Comparison of ENCODE assay signal across 11 cellular contexts in genomic region chr14:73748858-73749357, GRCh38. TPM values are rescaled to one million over a fixed set of nuclear protein-coding genes. Genes with fewer than 3 reads are reported as not detected.
DNase-seq lines count a peak whose midpoint lies in the region; ATAC-seq and TF ChIP-seq lines count a peak whose summit lies in the region.
"Had no signal": no experiment of that assay in that cellular context is flagged by ENCODE, and none has a peak within 500 bp of the region (broad histone marks: within the 10 kb centered on the region; RNA-seq: fewer than 3 reads in every experiment).

No MANE protein-coding gene starts in this region.

- H3K27me3 Mint-ChIP-seq in activated T-cell treated with anti-CD3 and anti-CD28 coated beads, Interleukin-2, amount 50 U/mL, for 72 hours (ENCODE audit: low read depth): no peaks in the 10 kb centered on the region
- H3K27me3 Mint-ChIP-seq in activated CD8-positive, alpha-beta T cell treated with anti-CD3 and anti-CD28 coated beads for 36 hours: no peaks in the 10 kb centered on the region

- H3K4me3 ChIP-seq in lower lobe of right lung (no peak overlapping the region), subcutaneous abdominal adipose tissue (ENCODE audit: low read depth in 1 of 5, low read length in 5 of 5) (no peak overlapping the region)
- H3K4me3 ChIP-seq: uterus had no signal

- no peak for ATAC-seq in activated T-cell treated with anti-CD3 and anti-CD28 coated beads, Interleukin-2, amount 50 U/mL, for 72 hours (replicated peaks in 1 of 2)
- no peak for ATAC-seq in activated CD8-positive, alpha-beta T cell treated with anti-CD3 and anti-CD28 coated beads for 36 hours
- ATAC-seq in lower lobe of right lung (no peak), GM21529 (IDR thresholded peaks at IDR 0.05; ENCODE audit: unreplicated experiment) (no peak)

- H3K36me3 ChIP-seq in lower lobe of right lung (no peaks in the 10 kb centered on the region), subcutaneous abdominal adipose tissue (ENCODE audit: control insufficient read depth in 5 of 5, insufficient read depth in 5 of 5, low read length in 5 of 5) (no peaks in the 10 kb centered on the region)
- H3K36me3 ChIP-seq: uterus had no signal

- H3K4me1 ChIP-seq in lower lobe of right lung: peaks cover 98% of the 10 kb centered on the region
- H3K4me1 ChIP-seq in subcutaneous abdominal adipose tissue (ENCODE audit: control insufficient read depth in 5 of 5, insufficient read depth in 5 of 5, low read length in 5 of 5): peaks cover 46 to 95% (median 88%) of the 10 kb centered on the region in 5 donors

- peak overlapping the region in 1 of 5 donors; percentile 9 for H3K9ac ChIP-seq in subcutaneous abdominal adipose tissue (ENCODE audit: low read length in 5 of 5)

- peaks cover 99% of the 10 kb centered on the region for H3K4me1 Mint-ChIP-seq in activated T-cell treated with anti-CD3 and anti-CD28 coated beads, Interleukin-2, amount 50 U/mL, for 72 hours (ENCODE audit: low read depth)
- peaks cover 100% of the 10 kb centered on the region for H3K4me1 Mint-ChIP-seq in activated CD8-positive, alpha-beta T cell treated with anti-CD3 and anti-CD28 coated beads for 36 hours (ENCODE audit: low read depth)

- POLR2A ChIA-PET in activated CD8-positive, alpha-beta T cell treated with anti-CD3 and anti-CD28 coated beads for 36 hours (lab: Charles Lee): interaction anchor here (0.6 to 14.8 kb wide), 5 partner anchors 6 to 137 kb away, joined by 3 to 512 read pairs (median 236); a partner anchor contains a TSS

- H3K9me3 Mint-ChIP-seq in activated T-cell treated with anti-CD3 and anti-CD28 coated beads, Interleukin-2, amount 50 U/mL, for 72 hours: no peaks in the 10 kb centered on the region
- H3K9me3 Mint-ChIP-seq in activated CD8-positive, alpha-beta T cell treated with anti-CD3 and anti-CD28 coated beads for 36 hours: no peaks in the 10 kb centered on the region

- peak overlapping the region; percentile 36 for H3K27ac Mint-ChIP-seq in activated T-cell treated with anti-CD3 and anti-CD28 coated beads, Interleukin-2, amount 50 U/mL, for 72 hours
- H3K27ac Mint-ChIP-seq in activated CD8-positive, alpha-beta T cell treated with anti-CD3 and anti-CD28 coated beads for 36 hours: peak overlapping the region; percentile 77

- H3K9me3 ChIP-seq in lower lobe of right lung (no peaks in the 10 kb centered on the region), subcutaneous abdominal adipose tissue (ENCODE audit: control insufficient read depth in 5 of 5, low read length in 5 of 5) (no peaks in the 10 kb centered on the region)
- H3K9me3 ChIP-seq: uterus had no signal

- intact Hi-C loops in activated CD8-positive, alpha-beta T cell treated with anti-CD3 and anti-CD28 coated beads for 36 hours (cut with micrococcal nuclease): no loop called here
- intact Hi-C loops in lower lobe of right lung (cut with DNase I): no loop called here

- TF ChIP-seq CTCF in activated CD8-positive, alpha-beta T cell treated with anti-CD3 and anti-CD28 coated beads for 36 hours (IDR thresholded peaks at IDR 0.05): no peak
- no peak for TF ChIP-seq CTCF in lower lobe of right lung (IDR thresholded peaks at IDR 0.05)

- peaks cover 0 to 5% of the 10 kb centered on the region in 2 donors for H3K36me3 Mint-ChIP-seq in activated T-cell treated with anti-CD3 and anti-CD28 coated beads, Interleukin-2, amount 50 U/mL, for 72 hours (ENCODE audit: insufficient read depth in 2 of 2)
- peaks cover 26% of the 10 kb centered on the region for H3K36me3 Mint-ChIP-seq in activated CD8-positive, alpha-beta T cell treated with anti-CD3 and anti-CD28 coated beads for 36 hours (ENCODE audit: low read depth)

- CTCF ChIA-PET in activated CD8-positive, alpha-beta T cell treated with anti-CD3 and anti-CD28 coated beads for 36 hours (lab: Charles Lee): interaction anchor here (1.0 to 13.2 kb wide), 5 partner anchors 9 to 28 kb away, joined by 3 to 143 read pairs (median 7); no protein-coding TSS in a partner anchor

- H3K27ac ChIP-seq in lower lobe of right lung (peak overlapping the region; percentile 49), subcutaneous abdominal adipose tissue (ENCODE audit: low read depth, low read length) (peak overlapping the region; percentile 13)

- H3K4me3 Mint-ChIP-seq in activated T-cell treated with anti-CD3 and anti-CD28 coated beads, Interleukin-2, amount 50 U/mL, for 72 hours: peak overlapping the region; percentile 11 to 65
- H3K4me3 Mint-ChIP-seq in activated CD8-positive, alpha-beta T cell treated with anti-CD3 and anti-CD28 coated beads for 36 hours: no peak overlapping the region

- H3K27me3 ChIP-seq in lower lobe of right lung (ENCODE audit: low read depth): no peaks in the 10 kb centered on the region
- H3K27me3 ChIP-seq in subcutaneous abdominal adipose tissue (ENCODE audit: control insufficient read depth in 5 of 5, insufficient read depth in 4 of 5, low read length in 5 of 5): no peaks in the 10 kb centered on the region
- H3K27me3 ChIP-seq: uterus had no signal

- no peak for DNase-seq in activated T-cell treated with anti-CD3 and anti-CD28 coated beads, Interleukin-2, amount 50 U/mL, for 72 hours
- DNase-seq in activated T-cell treated with anti-CD3 and anti-CD28 coated beads for 4 hours: no peak
- DNase-seq in activated CD8-positive, alpha-beta T cell treated with anti-CD3 and anti-CD28 coated beads for 36 hours: no peak
- DNase-seq in lower lobe of right lung: no peak
- DNase-seq in medulla oblongata (ENCODE audit: extremely low spot score): no peak
- no peak for DNase-seq in NCI-H1048 (lab: John Stamatoyannopoulos, UW)
- DNase-seq: NCI-H1930, SW 1271, uterus had no signal

RNA-seq across cellular contexts. Expression of gene PNMA1, which starts 34.7 kb away (rescaled TPM):
- 10 to 100 TPM; 38.1 to 47.5 TPM for total RNA-seq in activated T-cell treated with anti-CD3 and anti-CD28 coated beads, Interleukin-2, amount 50 U/mL, for 72 hours
- total RNA-seq in activated CD8-positive, alpha-beta T cell treated with anti-CD3 and anti-CD28 coated beads for 36 hours: 10 to 100 TPM; 22.9 to 24.1 TPM
- total RNA-seq in lower lobe of right lung: 24.4 TPM
